Comparison of ENCODE assay signal across 7 cellular contexts in genomic region chr4:71186257-71186565, GRCh38.
DNase-seq lines count a peak whose midpoint lies in the region; ATAC-seq and TF ChIP-seq lines count a peak whose summit lies in the region.

No MANE protein-coding gene starts in this region.

- ATAC-seq in GM19397 (IDR thresholded peaks at IDR 0.05; ENCODE audit: unreplicated experiment) = no peak
- ATAC-seq in HG03469 (IDR thresholded peaks at IDR 0.05; ENCODE audit: unreplicated experiment) = no peak

- peak overlapping the region; percentile 85 for H3K4me3 ChIP-seq in HUES48 (ENCODE audit: low read depth, low read length)

- TF ChIP-seq CTCF in GM20000 (IDR thresholded peaks at IDR 0.05; ENCODE audit: extremely low read depth, missing control alignments) = no peak

- no peaks in the 10 kb centered on the region for H3K9me3 ChIP-seq in HUES48 (ENCODE audit: control insufficient read depth, insufficient read depth, low read length)

- H3K27ac ChIP-seq in HUES48 (ENCODE audit: low read depth, low read length) = no peak overlapping the region

- no peak overlapping the region for H3K9ac ChIP-seq in HUES48 (ENCODE audit: low read depth, low read length)

- no peaks in the 10 kb centered on the region for H3K36me3 Mint-ChIP-seq in activated naive CD8-positive, alpha-beta T cell treated with anti-CD3 and anti-CD28 coated beads for 36 hours
- no peaks in the 10 kb centered on the region for H3K36me3 Mint-ChIP-seq in stimulated activated naive CD8-positive, alpha-beta T cell treated with anti-CD3 and anti-CD28 coated beads, Interleukin-15, Interleukin-2, amounts not matched to agents 100 ng/mL and 50 ng/mL, for 24 hours (ENCODE audit: low read depth)

- no peaks in the 10 kb centered on the region for H3K36me3 ChIP-seq in HUES48 (ENCODE audit: control insufficient read depth, insufficient read depth, low read length)

- DNase-seq in activated naive CD8-positive, alpha-beta T cell treated with anti-CD3 and anti-CD28 coated beads for 36 hours = no peak
- DNase-seq in kidney glomerular epithelial cell (lab: John Stamatoyannopoulos, UW) (peak; percentile 41), GM20000 (ENCODE audit: low spot score) (no peak)

- no peak overlapping the region for H3K27ac Mint-ChIP-seq in activated naive CD8-positive, alpha-beta T cell treated with anti-CD3 and anti-CD28 coated beads for 36 hours
- H3K27ac Mint-ChIP-seq in stimulated activated naive CD8-positive, alpha-beta T cell treated with anti-CD3 and anti-CD28 coated beads, Interleukin-15, Interleukin-2, amounts not matched to agents 100 ng/mL and 50 ng/mL, for 24 hours = no peak overlapping the region

- H3K4me1 Mint-ChIP-seq in activated naive CD8-positive, alpha-beta T cell treated with anti-CD3 and anti-CD28 coated beads for 36 hours = peaks cover 19% of the 10 kb centered on the region
- peaks cover 27% of the 10 kb centered on the region for H3K4me1 Mint-ChIP-seq in stimulated activated naive CD8-positive, alpha-beta T cell treated with anti-CD3 and anti-CD28 coated beads, Interleukin-15, Interleukin-2, amounts not matched to agents 100 ng/mL and 50 ng/mL, for 24 hours (ENCODE audit: low read depth)

- H3K4me3 Mint-ChIP-seq in activated naive CD8-positive, alpha-beta T cell treated with anti-CD3 and anti-CD28 coated beads for 36 hours = peak overlapping the region; percentile 81
- H3K4me3 Mint-ChIP-seq in stimulated activated naive CD8-positive, alpha-beta T cell treated with anti-CD3 and anti-CD28 coated beads, Interleukin-15, Interleukin-2, amounts not matched to agents 100 ng/mL and 50 ng/mL, for 24 hours = peak overlapping the region; percentile 82

- peaks cover 61% of the 10 kb centered on the region for H3K27me3 Mint-ChIP-seq in activated naive CD8-positive, alpha-beta T cell treated with anti-CD3 and anti-CD28 coated beads for 36 hours
- peaks cover 50% of the 10 kb centered on the region for H3K27me3 Mint-ChIP-seq in stimulated activated naive CD8-positive, alpha-beta T cell treated with anti-CD3 and anti-CD28 coated beads, Interleukin-15, Interleukin-2, amounts not matched to agents 100 ng/mL and 50 ng/mL, for 24 hours

- peaks cover 15% of the 10 kb centered on the region for H3K4me1 ChIP-seq in HUES48 (ENCODE audit: control insufficient read depth, insufficient read depth, low read length)

- H3K9me3 Mint-ChIP-seq in activated naive CD8-positive, alpha-beta T cell treated with anti-CD3 and anti-CD28 coated beads for 36 hours = no peaks in the 10 kb centered on the region
- H3K9me3 Mint-ChIP-seq in stimulated activated naive CD8-positive, alpha-beta T cell treated with anti-CD3 and anti-CD28 coated beads, Interleukin-15, Interleukin-2, amounts not matched to agents 100 ng/mL and 50 ng/mL, for 24 hours = no peaks in the 10 kb centered on the region

- peaks cover 52% of the 10 kb centered on the region for H3K27me3 ChIP-seq in HUES48 (ENCODE audit: control insufficient read depth, insufficient read depth, low read length)
